Comparison of ENCODE assay signal across 14 cellular contexts in genomic region chr21:36122977-36123376, GRCh38. TPM values are rescaled to one million over a fixed set of nuclear protein-coding genes. Genes with fewer than 3 reads are reported as not detected.
A peak's percentile ranks its signal among the peaks of the same experiment; 100 is the strongest.
DNase-seq lines count a peak whose midpoint lies in the region; ATAC-seq, FAIRE-seq and TF ChIP-seq lines count a peak whose summit lies in the region.
"Had no signal": no experiment of that assay in that cellular context is flagged by ENCODE, and none has a peak within 500 bp of the region (broad histone marks: within the 10 kb centered on the region; RNA-seq: fewer than 3 reads in every experiment).

No MANE protein-coding gene starts in this region.

- no peak for TF ChIP-seq POLR2A in HCT116 (IDR thresholded peaks at IDR 0.05; ENCODE audit: borderline replicate concordance, extremely low read depth, insufficient read depth, insufficient read length)
- TF ChIP-seq POLR2A in K562 (conservative IDR thresholded peaks at IDR 0.05): no peak

- POLR2A ChIA-PET in BJ (lab: Charles Lee): no interaction called here
- POLR2A ChIA-PET in HCT116 (lab: Charles Lee): no interaction called here
- POLR2A ChIA-PET in K562 (lab: Yijun Ruan, JAX): interaction anchor here (1.1 kb wide), 1 partner anchor 15 kb away, joined by 3 read pairs; no protein-coding TSS in a partner anchor

- BruUV-seq in HCT116 (replicated peaks; lab: Mats Ljungman, UMichigan) (no TSS peak), K562 (replicated peaks; lab: Mats Ljungman, UMichigan) (no TSS peak)

- H3K27me3 ChIP-seq in BJ (ENCODE audit: control insufficient read depth, insufficient read depth, low read length) (no peaks in the 10 kb centered on the region), HCT116 (ENCODE audit: insufficient read depth, low read length) (no peaks in the 10 kb centered on the region), K562 (ENCODE audit: control insufficient read depth in 2 of 2, insufficient read depth in 2 of 2, low read length in 2 of 2) (peaks cover 5 to 20% of the 10 kb centered on the region in 2 experiments; a peak in 4 of 5 replicates), small intestine (ENCODE audit: control insufficient read depth in 2 of 2, insufficient read depth in 2 of 2, low read length in 2 of 2) (no peaks in the 10 kb centered on the region)

- no peaks in the 10 kb centered on the region for H3K4me1 Mint-ChIP-seq in mesothelial cell of epicardium

- in situ Hi-C loops in K562 (cut with MboI): no loop called here

- no peak overlapping the region for H3K4me3 Mint-ChIP-seq in mesothelial cell of epicardium

- H4K20me1 ChIP-seq in HCT116 (ENCODE audit: insufficient read depth) (no peaks in the 10 kb centered on the region), K562 (replicated peaks; ENCODE audit: control insufficient read depth, insufficient read depth, low read length) (no peaks in the 10 kb centered on the region)

- H3K9ac ChIP-seq in HCT116 (ENCODE audit: low read length) (no peak overlapping the region), K562 (ENCODE audit: insufficient read depth in 1 of 2, low read depth in 2 of 2, low read length in 2 of 2) (no peak overlapping the region)

- TF ChIP-seq RAD21 in HCT116 (IDR thresholded peaks at IDR 0.05; ENCODE audit: low read depth) (no peak), K562 (CRISPR knock-in tag; conservative IDR thresholded peaks at IDR 0.05 in 1 of 2, IDR thresholded peaks at IDR 0.05 in 1 of 2) (no peak; a peak in 1 of 4 replicates)

- TF ChIP-seq EP300 in K562 (IDR thresholded peaks at IDR 0.05; ENCODE audit: low read length): no peak

- H3K27ac ChIP-seq in HCT116 (ENCODE audit: low read depth, low read length) (no peak overlapping the region), K562 (ENCODE audit: extremely low read depth, low read depth, low read length) (no peak overlapping the region), small intestine (ENCODE audit: low read depth in 1 of 2, low read length in 1 of 2) (no peak overlapping the region)

- no peaks in the 10 kb centered on the region for H3K9me3 Mint-ChIP-seq in mesothelial cell of epicardium

- 3% methylated on average over 4 of the region's 4 CpGs for WGBS in K562 (ENCODE audit: insufficient coverage, low coverage, missing lambda C conversion rate)
- 16 to 48% (median 28%) methylated on average over 4 of the region's 4 CpGs for WGBS in small intestine, 3 donors

- TF ChIP-seq CTCF in BJ (IDR thresholded peaks at IDR 0.05; ENCODE audit: insufficient read depth, low read depth, low read length): peak; percentile 40
- peak; percentile 30 to 43 (median 36); a peak in 4 of 6 replicates for TF ChIP-seq CTCF in HCT116 (IDR thresholded peaks at IDR 0.05 in 2 of 3, conservative IDR thresholded peaks at IDR 0.05 in 1 of 3; ENCODE audit: borderline replicate concordance in 1 of 3, insufficient read depth in 1 of 3, low read depth in 2 of 3, low read length in 2 of 3)
- TF ChIP-seq CTCF in K562 (IDR thresholded peaks at IDR 0.05 in 2 of 3, conservative IDR thresholded peaks at IDR 0.05 in 1 of 3; ENCODE audit: insufficient read depth in 2 of 3, low read depth in 1 of 3, low read length in 3 of 3): peak; percentile 33 to 45 (median 37); a peak in 5 of 6 replicates
- peak; percentile 15 for TF ChIP-seq CTCF in mesothelial cell of epicardium (IDR thresholded peaks at IDR 0.05; ENCODE audit: unreplicated experiment)

- H2AFZ ChIP-seq in HCT116 (ENCODE audit: low read depth, low read length, poor library complexity, severe bottlenecking): peak overlapping the region; percentile 70
- H2AFZ ChIP-seq in K562 (ENCODE audit: low read depth, low read length): no peak overlapping the region

- no peaks in the 10 kb centered on the region for H3K79me2 ChIP-seq in HCT116 (ENCODE audit: insufficient read depth, low read length)
- H3K79me2 ChIP-seq in K562 (ENCODE audit: control insufficient read depth, insufficient read depth, low read length): no peaks in the 10 kb centered on the region

- H3K36me3 Mint-ChIP-seq in mesothelial cell of epicardium: no peaks in the 10 kb centered on the region

- CTCF ChIA-PET in BJ (lab: Yijun Ruan, JAX): interaction anchor here (1.2 to 5.7 kb wide), 4 partner anchors 10 to 87 kb away, joined by 3 to 32 read pairs (median 6); no protein-coding TSS in a partner anchor
- CTCF ChIA-PET in HCT116 (lab: Charles Lee): interaction anchor here (0.6 to 2.3 kb wide), 6 partner anchors 9 to 1231 kb away, joined by 3 to 11 read pairs (median 3); no protein-coding TSS in a partner anchor
- CTCF ChIA-PET in K562 (lab: Yijun Ruan, JAX; ENCODE audit: low intra/inter-chr PET ratio): no interaction called here

- H3K4me2 ChIP-seq in HCT116 (ENCODE audit: low read length) (0 out of 2 replicates have a peak overlapping the region, but pooled peaks have one; percentile 31), K562 (ENCODE audit: insufficient read depth, low read length) (no peak overlapping the region)

- H3K36me3 ChIP-seq in BJ (ENCODE audit: control insufficient read depth, insufficient read depth, low read length) (no peaks in the 10 kb centered on the region), HCT116 (ENCODE audit: control insufficient read depth in 1 of 2, insufficient read depth in 2 of 2, low read length in 2 of 2) (no peaks in the 10 kb centered on the region), K562 (ENCODE audit: control insufficient read depth, insufficient read depth, low read length) (no peaks in the 10 kb centered on the region), small intestine (ENCODE audit: control insufficient read depth in 2 of 2, insufficient read depth in 2 of 2, low read length in 2 of 2) (no peaks in the 10 kb centered on the region)

- H3K4me1 ChIP-seq in HCT116 (ENCODE audit: control insufficient read depth in 1 of 2, insufficient read depth in 2 of 2, low read length in 2 of 2): peaks cover 3 to 10% of the 10 kb centered on the region in 2 experiments; a peak in 1 of 4 replicates
- H3K4me1 ChIP-seq in K562 (replicated peaks in 1 of 2; ENCODE audit: control insufficient read depth in 2 of 2, insufficient read depth in 2 of 2, low read length in 2 of 2): no peaks in the 10 kb centered on the region
- no peaks in the 10 kb centered on the region for H3K4me1 ChIP-seq in small intestine (ENCODE audit: control insufficient read depth in 2 of 2, insufficient read depth in 1 of 2, low read depth in 1 of 2, low read length in 1 of 2)

- H3K9me1 ChIP-seq in K562 (ENCODE audit: control insufficient read depth, insufficient read depth, low read length): no peaks in the 10 kb centered on the region

- H3K27ac Mint-ChIP-seq in mesothelial cell of epicardium: no peak overlapping the region

- DNase-seq in BJ (ENCODE audit: low read depth): no peak
- no peak for DNase-seq in HCT116 (ENCODE audit: low read depth, low spot score)
- peak in 1 of 4 experiments; percentile 28 for DNase-seq in K562 (ENCODE audit: extremely low read depth in 1 of 4, low spot score in 3 of 4)
- no peak for DNase-seq in mesothelial cell of epicardium (ENCODE audit: low spot score in 2 of 2, unreplicated experiment in 2 of 2)
- no peak for DNase-seq in activated naive CD4-positive, alpha-beta T cell treated with Interleukin-2 at 50 U/mL for 16 hours
- no peak for DNase-seq in small intestine
- DNase-seq in KG1 (lab: John Stamatoyannopoulos, UW): no peak
- DNase-seq: activated CD8-positive, alpha-beta memory T cell treated with anti-CD3 and anti-CD28 coated beads, Interleukin-2, amount 50 U/mL, for 4 hours; mesendoderm; MM.1S; NCI-H524 treated with DMSO at 0.1 percent for 48 hours; T-helper 2 cell had no signal

- H3K27me3 Mint-ChIP-seq in mesothelial cell of epicardium (ENCODE audit: low read depth): no peaks in the 10 kb centered on the region

- H3K9me3 ChIP-seq in HCT116 (ENCODE audit: control insufficient read depth in 1 of 2, insufficient read depth in 1 of 2, low read depth in 1 of 2, low read length in 2 of 2): no peaks in the 10 kb centered on the region
- H3K9me3 ChIP-seq in K562 (replicated peaks; ENCODE audit: control insufficient read depth, insufficient read depth, low read depth, low read length): no peaks in the 10 kb centered on the region
- no peaks in the 10 kb centered on the region for H3K9me3 ChIP-seq in small intestine (ENCODE audit: control insufficient read depth, low read depth)

- ATAC-seq in HCT116 (peak; percentile 74), K562 (peak; percentile 61; the same call in 2 of the 3 replicates), GM18909 (IDR thresholded peaks at IDR 0.05; ENCODE audit: poor library complexity, unreplicated experiment) (no peak)

- no peak for FAIRE-seq in K562 (lab: Jason Lieb, UNC)
- no peak for FAIRE-seq in small intestine (lab: Jason Lieb, UNC)
- FAIRE-seq: H54 had no signal

- RAD21 ChIA-PET in HCT116 (lab: Charles Lee; ENCODE audit: low non-redundant PET in 1 of 2, low total read pairs in 2 of 2, uncharacterized antibody in 2 of 2, unreplicated experiment in 2 of 2): no interaction called here

- no peaks in the 10 kb centered on the region for H3K9me2 ChIP-seq in HCT116 (ENCODE audit: insufficient read depth)

- intact Hi-C loops in HCT116 (cut with micrococcal nuclease) (no loop called here), K562 (cut with micrococcal nuclease) (no loop called here)

- H3K4me3 ChIP-seq in BJ (ENCODE audit: low read depth, low read length) (no peak overlapping the region), HCT116 (replicated peaks in 1 of 2; ENCODE audit: low read depth in 1 of 2, low read length in 2 of 2) (no peak overlapping the region), K562 (no peak overlapping the region), small intestine (ENCODE audit: low read depth in 1 of 2, low read length in 2 of 2) (no peak overlapping the region)

RNA-seq across cellular contexts. Expression of gene CBR3, which starts 11.9 kb away (rescaled TPM):
- polyA plus RNA-seq in BJ (2011; rRNA removed) (11.3 and 13.5 TPM in 2 replicates), K562 (2011; rRNA removed) (not detected in 2 replicates), K562 (2014; fragmentation: Illumina TruSeq; extraction: Trizol) (not detected in 2 replicates), K562 (2014; fragmentation: Nextera tagmentation; extraction: Ambion mirVana) (not detected), K562 (2014; rRNA removed) (not detected in 2 replicates), small intestine (1 to 10 TPM in 1 of 3 donors, under 1 TPM in 2; 0.54 to 9.0 (median 0.67) TPM)
- 2.9 and 4.2 TPM in 2 replicates for polyA minus RNA-seq in BJ (2011; rRNA and poly(A)+ RNA removed)
- total RNA-seq in HCT116 (2021; ENCODE audit: unreplicated experiment) (1.7 TPM), K562 (2014; rRNA removed) (not detected in 2 replicates), K562 (2014; rRNA removed; fragmentation: Illumina TruSeq; extraction: Trizol) (not detected in 2 replicates), K562 (2015; rRNA removed; fragmentation: Illumina TruSeq; extraction: Trizol) (not detected in 2 replicates), K562 (2021) (0.16 TPM in 1 of 2 replicates, not detected in the other), mesothelial cell of epicardium (0.31 TPM in 1 of 3 replicates, not detected in the others)
- 0.72 and 1.9 TPM in 2 replicates for polyA plus RNA-seq in HCT116 (2012)
- not detected in 2 replicates for total RNA-seq in K562 (2011; cell fraction: chromatin; rRNA removed; ENCODE audit: low replicate concordance)
- total RNA-seq in K562 (2011; cell fraction: nucleolus; rRNA removed): not detected in 2 replicates
- total RNA-seq in K562 (2011; cell fraction: nucleoplasm; rRNA removed): not detected in 2 replicates
- not detected in 2 replicates for polyA plus RNA-seq in K562 (2011; cell fraction: cytosol; rRNA removed)
- not detected in 2 replicates for polyA plus RNA-seq in K562 (2011; cell fraction: nucleus; rRNA removed)
- polyA plus RNA-seq in K562 (2012): not detected in 2 replicates
- not detected in 2 replicates for polyA minus RNA-seq in K562 (2011; rRNA and poly(A)+ RNA removed)
- polyA minus RNA-seq in K562 (2011; cell fraction: cytosol; rRNA and poly(A)+ RNA removed): not detected in 2 replicates
- not detected in 2 replicates for polyA minus RNA-seq in K562 (2011; cell fraction: nucleus; rRNA and poly(A)+ RNA removed)

RNA-seq across cellular contexts. Expression of gene DOP1B, which starts 33.6 kb away (rescaled TPM):
- polyA plus RNA-seq in BJ (2011; rRNA removed) (6.2 and 8.5 TPM in 2 replicates), K562 (2011; rRNA removed) (0.75 and 1.1 TPM in 2 replicates), K562 (2014; fragmentation: Illumina TruSeq; extraction: Trizol) (0.64 and 0.68 TPM in 2 replicates), K562 (2014; fragmentation: Nextera tagmentation; extraction: Ambion mirVana) (under 1 TPM; 0.04 to 0.06 TPM), K562 (2014; rRNA removed) (0.45 and 0.76 TPM in 2 replicates), small intestine (10 to 100 TPM in 2 of 3 donors, 1 to 10 TPM in 1; 8.4 to 13.7 (median 10.1) TPM)
- polyA minus RNA-seq in BJ (2011; rRNA and poly(A)+ RNA removed): 9.0 and 12.8 TPM in 2 replicates
- total RNA-seq in HCT116 (2021; ENCODE audit: unreplicated experiment) (15.4 TPM), K562 (2014; rRNA removed) (0.32 and 0.41 TPM in 2 replicates), K562 (2014; rRNA removed; fragmentation: Illumina TruSeq; extraction: Trizol) (1.2 and 1.4 TPM in 2 replicates), K562 (2015; rRNA removed; fragmentation: Illumina TruSeq; extraction: Trizol) (0.58 and 0.79 TPM in 2 replicates), K562 (2021) (1.8 and 2.2 TPM in 2 replicates), mesothelial cell of epicardium (12.3 to 14.8 TPM (median 13.0 TPM) in 3 replicates)
- polyA plus RNA-seq in HCT116 (2012): 6.7 and 9.4 TPM in 2 replicates
- total RNA-seq in K562 (2011; cell fraction: chromatin; rRNA removed; ENCODE audit: low replicate concordance): 1.3 and 1.7 TPM in 2 replicates
- total RNA-seq in K562 (2011; cell fraction: nucleolus; rRNA removed): 1.2 and 1.8 TPM in 2 replicates
- 1.2 and 2.0 TPM in 2 replicates for total RNA-seq in K562 (2011; cell fraction: nucleoplasm; rRNA removed)
- polyA plus RNA-seq in K562 (2011; cell fraction: cytosol; rRNA removed): 0.58 and 1.6 TPM in 2 replicates
- polyA plus RNA-seq in K562 (2011; cell fraction: nucleus; rRNA removed): 0.65 and 2.5 TPM in 2 replicates
- 1.0 and 2.3 TPM in 2 replicates for polyA plus RNA-seq in K562 (2012)
- polyA minus RNA-seq in K562 (2011; rRNA and poly(A)+ RNA removed): 0.28 and 2.0 TPM in 2 replicates
- polyA minus RNA-seq in K562 (2011; cell fraction: cytosol; rRNA and poly(A)+ RNA removed): 0.67 and 2.3 TPM in 2 replicates
- 0.94 and 3.0 TPM in 2 replicates for polyA minus RNA-seq in K562 (2011; cell fraction: nucleus; rRNA and poly(A)+ RNA removed)

RNA-seq across cellular contexts. Expression of gene CBR1, which starts 53.2 kb away (rescaled TPM):
- polyA plus RNA-seq in BJ (2011; rRNA removed): 105 and 157 TPM in 2 replicates
- 25.8 and 35.8 TPM in 2 replicates for polyA minus RNA-seq in BJ (2011; rRNA and poly(A)+ RNA removed)
- total RNA-seq in HCT116 (2021; ENCODE audit: unreplicated experiment): 0.91 TPM
- not detected in 2 replicates for polyA plus RNA-seq in HCT116 (2012)
- total RNA-seq in K562 (2011; cell fraction: chromatin; rRNA removed; ENCODE audit: low replicate concordance): 5.1 and 7.5 TPM in 2 replicates
- 8.3 and 10.5 TPM in 2 replicates for total RNA-seq in K562 (2011; cell fraction: nucleolus; rRNA removed)
- total RNA-seq in K562 (2011; cell fraction: nucleoplasm; rRNA removed): 8.5 and 9.1 TPM in 2 replicates
- 33.8 and 37.3 TPM in 2 replicates for total RNA-seq in K562 (2014; rRNA removed)
- 9.5 and 12.6 TPM in 2 replicates for total RNA-seq in K562 (2014; rRNA removed; fragmentation: Illumina TruSeq; extraction: Trizol)
- total RNA-seq in K562 (2015; rRNA removed; fragmentation: Illumina TruSeq; extraction: Trizol): 15.4 and 15.6 TPM in 2 replicates
- 15.1 and 17.6 TPM in 2 replicates for total RNA-seq in K562 (2021)
- polyA plus RNA-seq in K562 (2011; rRNA removed): 14.8 and 21.8 TPM in 2 replicates
- 21.5 and 101 TPM in 2 replicates for polyA plus RNA-seq in K562 (2011; cell fraction: cytosol; rRNA removed)
- 16.1 and 19.9 TPM in 2 replicates for polyA plus RNA-seq in K562 (2011; cell fraction: nucleus; rRNA removed)
- 12.9 and 16.1 TPM in 2 replicates for polyA plus RNA-seq in K562 (2012)
- 9.3 and 10.0 TPM in 2 replicates for polyA plus RNA-seq in K562 (2014; fragmentation: Illumina TruSeq; extraction: Trizol)
- polyA plus RNA-seq in K562 (2014; fragmentation: Nextera tagmentation; extraction: Ambion mirVana): 1 to 10 TPM; 2.5 to 5.5 TPM
- 21.5 and 29.6 TPM in 2 replicates for polyA plus RNA-seq in K562 (2014; rRNA removed)
- 6.4 and 9.5 TPM in 2 replicates for polyA minus RNA-seq in K562 (2011; rRNA and poly(A)+ RNA removed)
- polyA minus RNA-seq in K562 (2011; cell fraction: cytosol; rRNA and poly(A)+ RNA removed): 6.2 and 7.5 TPM in 2 replicates
- polyA minus RNA-seq in K562 (2011; cell fraction: nucleus; rRNA and poly(A)+ RNA removed): 6.5 and 8.0 TPM in 2 replicates
- total RNA-seq in mesothelial cell of epicardium: 10.0 to 12.3 TPM (median 11.8 TPM) in 3 replicates
- polyA plus RNA-seq in small intestine: 1,000 to 10,000 TPM in 2 of 3 donors, 100 to 1,000 TPM in 1; 439 to 1,932 (median 1,477) TPM
